23 cellular contexts compared by ENCODE assay signal in genomic region chr22:45877651-45878050, GRCh38.
DNase-seq lines count a peak whose midpoint lies in the region; ATAC-seq and TF ChIP-seq lines count a peak whose summit lies in the region.
"Had no signal": no experiment of that assay in that cellular context is flagged by ENCODE, and none has a peak within 500 bp of the region (broad histone marks: within the 10 kb centered on the region; RNA-seq: fewer than 3 reads in every experiment).

No MANE protein-coding gene starts in this region.

- H3K27me3 Mint-ChIP-seq in activated CD4-positive, alpha-beta memory T cell treated with anti-CD3 and anti-CD28 coated beads for 36 hours = peaks cover 30% of the 10 kb centered on the region
- H3K27me3 Mint-ChIP-seq in activated CD4-positive, alpha-beta memory T cell treated with anti-CD3 and anti-CD28 coated beads, Interleukin-2, amount 10 ng/mL, durations not matched to agents 7 days and 5 days = peaks cover 53% of the 10 kb centered on the region
- peaks cover 51% of the 10 kb centered on the region for H3K27me3 Mint-ChIP-seq in activated CD4-positive, alpha-beta T cell treated with anti-CD3 and anti-CD28 coated beads, Interleukin-2, amount 10 ng/mL, durations not matched to agents 7 days and 5 days

- TF ChIP-seq POLR2A in suprapubic skin (IDR thresholded peaks at IDR 0.05) = no peak

- H3K4me1 Mint-ChIP-seq in activated CD4-positive, alpha-beta memory T cell treated with anti-CD3 and anti-CD28 coated beads for 36 hours (ENCODE audit: low read depth) = no peaks in the 10 kb centered on the region
- H3K4me1 Mint-ChIP-seq in activated CD4-positive, alpha-beta memory T cell treated with anti-CD3 and anti-CD28 coated beads, Interleukin-2, amount 10 ng/mL, durations not matched to agents 7 days and 5 days = no peaks in the 10 kb centered on the region
- H3K4me1 Mint-ChIP-seq in activated CD4-positive, alpha-beta T cell treated with anti-CD3 and anti-CD28 coated beads, Interleukin-2, amount 10 ng/mL, durations not matched to agents 7 days and 5 days = no peaks in the 10 kb centered on the region
- H3K4me1 Mint-ChIP-seq: activated T-helper 17 cell treated with anti-CD3 and anti-CD28 coated beads, Interleukin-2, amount 50 U/mL, for 72 hours; stimulated activated effector memory CD8-positive, alpha-beta T cell treated with anti-CD3 and anti-CD28 coated beads, Interleukin-12 subunit alpha, Interleukin-12 subunit beta, amount 100 ng/mL, for 72 hours had no signal

- POLR2A ChIA-PET in activated CD4-positive, alpha-beta memory T cell treated with anti-CD3 and anti-CD28 coated beads for 36 hours (lab: Charles Lee) = no interaction called here
- POLR2A ChIA-PET in activated CD4-positive, alpha-beta memory T cell treated with anti-CD3 and anti-CD28 coated beads, Interleukin-2, amount 10 ng/mL, durations not matched to agents 7 days and 5 days (lab: Charles Lee) = no interaction called here
- POLR2A ChIA-PET in activated CD4-positive, alpha-beta T cell treated with anti-CD3 and anti-CD28 coated beads, Interleukin-2, amount 10 ng/mL, durations not matched to agents 7 days and 5 days (lab: Charles Lee) = no interaction called here

- no peak for TF ChIP-seq EP300 in suprapubic skin (IDR thresholded peaks at IDR 0.05)

- TF ChIP-seq CTCF in suprapubic skin (IDR thresholded peaks at IDR 0.05) = no peak

- H3K36me3 Mint-ChIP-seq in activated CD4-positive, alpha-beta memory T cell treated with anti-CD3 and anti-CD28 coated beads for 36 hours = no peaks in the 10 kb centered on the region
- no peaks in the 10 kb centered on the region for H3K36me3 Mint-ChIP-seq in activated CD4-positive, alpha-beta memory T cell treated with anti-CD3 and anti-CD28 coated beads, Interleukin-2, amount 10 ng/mL, durations not matched to agents 7 days and 5 days (ENCODE audit: low read depth)
- no peaks in the 10 kb centered on the region for H3K36me3 Mint-ChIP-seq in activated CD4-positive, alpha-beta T cell treated with anti-CD3 and anti-CD28 coated beads, Interleukin-2, amount 10 ng/mL, durations not matched to agents 7 days and 5 days (ENCODE audit: low read depth)
- H3K36me3 Mint-ChIP-seq: CD8-positive, alpha-beta T cell; stimulated activated effector memory CD8-positive, alpha-beta T cell treated with anti-CD3 and anti-CD28 coated beads, Interleukin-12 subunit alpha, Interleukin-12 subunit beta, amount 100 ng/mL, for 72 hours had no signal

- DNase-seq in activated CD4-positive, alpha-beta memory T cell treated with anti-CD3 and anti-CD28 coated beads for 36 hours = peak; percentile 3
- no peak for DNase-seq in activated CD4-positive, alpha-beta memory T cell treated with anti-CD3 and anti-CD28 coated beads, Interleukin-2, amount 10 ng/mL, durations not matched to agents 7 days and 5 days
- DNase-seq in NCI-H1105 (lab: John Stamatoyannopoulos, UW) (peak; percentile 42), left lobe of liver (ENCODE audit: low spot score) (peak; percentile 33), suprapubic skin (ENCODE audit: low spot score in 2 of 2) (peak; percentile 39 to 60), medulla oblongata (ENCODE audit: extremely low spot score) (no peak), NOMO-1 treated with dmso at 0.1 percent for 144 hours (lab: John Stamatoyannopoulos, UW; ENCODE audit: unreplicated experiment) (no peak)
- DNase-seq in activated CD4-positive, alpha-beta T cell treated with anti-CD3 and anti-CD28 coated beads, Interleukin-2, amount 10 ng/mL, durations not matched to agents 7 days and 5 days = no peak
- DNase-seq: activated CD4-positive, alpha-beta T cell treated with anti-CD3 and anti-CD28 coated beads for 48 hours; AML-193; CD8-positive, alpha-beta T cell; cortex of kidney; esophagus squamous epithelium; MM.1S; stimulated activated CD4-positive, alpha-beta T cell treated with anti-CD3 and anti-CD28 coated beads, Interleukin-4, amount 100 ng/mL, for 24 hours had no signal

- H3K9me3 Mint-ChIP-seq in activated CD4-positive, alpha-beta memory T cell treated with anti-CD3 and anti-CD28 coated beads for 36 hours = peaks cover 5% of the 10 kb centered on the region
- H3K9me3 Mint-ChIP-seq in activated CD4-positive, alpha-beta memory T cell treated with anti-CD3 and anti-CD28 coated beads, Interleukin-2, amount 10 ng/mL, durations not matched to agents 7 days and 5 days = no peaks in the 10 kb centered on the region
- H3K9me3 Mint-ChIP-seq in activated CD4-positive, alpha-beta T cell treated with anti-CD3 and anti-CD28 coated beads, Interleukin-2, amount 10 ng/mL, durations not matched to agents 7 days and 5 days = peaks cover 3% of the 10 kb centered on the region

- peaks cover 19% of the 10 kb centered on the region for H3K4me1 ChIP-seq in suprapubic skin
- H3K4me1 ChIP-seq: A549, parathyroid adenoma had no signal

- intact Hi-C loops in activated CD4-positive, alpha-beta memory T cell treated with anti-CD3 and anti-CD28 coated beads for 36 hours (cut with micrococcal nuclease) = no loop called here

- no peak overlapping the region for H3K4me3 Mint-ChIP-seq in activated CD4-positive, alpha-beta memory T cell treated with anti-CD3 and anti-CD28 coated beads for 36 hours
- no peak overlapping the region for H3K4me3 Mint-ChIP-seq in activated CD4-positive, alpha-beta memory T cell treated with anti-CD3 and anti-CD28 coated beads, Interleukin-2, amount 10 ng/mL, durations not matched to agents 7 days and 5 days
- H3K4me3 Mint-ChIP-seq in activated CD4-positive, alpha-beta T cell treated with anti-CD3 and anti-CD28 coated beads, Interleukin-2, amount 10 ng/mL, durations not matched to agents 7 days and 5 days = no peak overlapping the region
- H3K4me3 Mint-ChIP-seq: activated T-helper 17 cell treated with anti-CD3 and anti-CD28 coated beads, Interleukin-2, amount 50 U/mL, for 72 hours; CD8-positive, alpha-beta T cell; nephron; stimulated activated effector memory CD8-positive, alpha-beta T cell treated with anti-CD3 and anti-CD28 coated beads, Interleukin-12 subunit alpha, Interleukin-12 subunit beta, amount 100 ng/mL, for 72 hours had no signal

- H3K27ac Mint-ChIP-seq in activated CD4-positive, alpha-beta memory T cell treated with anti-CD3 and anti-CD28 coated beads for 36 hours = no peak overlapping the region
- H3K27ac Mint-ChIP-seq in activated CD4-positive, alpha-beta memory T cell treated with anti-CD3 and anti-CD28 coated beads, Interleukin-2, amount 10 ng/mL, durations not matched to agents 7 days and 5 days = no peak overlapping the region
- no peak overlapping the region for H3K27ac Mint-ChIP-seq in activated CD4-positive, alpha-beta T cell treated with anti-CD3 and anti-CD28 coated beads, Interleukin-2, amount 10 ng/mL, durations not matched to agents 7 days and 5 days
- H3K27ac Mint-ChIP-seq: activated naive CD4-positive, alpha-beta T cell treated with anti-CD3 and anti-CD28 coated beads, Interleukin-2, amount 50 U/mL, for 72 hours; activated T-helper 17 cell treated with anti-CD3 and anti-CD28 coated beads, Interleukin-2, amount 50 U/mL, for 72 hours; CD8-positive, alpha-beta T cell; nephron; stimulated activated effector memory CD8-positive, alpha-beta T cell treated with anti-CD3 and anti-CD28 coated beads, Interleukin-12 subunit alpha, Interleukin-12 subunit beta, amount 100 ng/mL, for 72 hours had no signal

- H3K27me3 ChIP-seq in suprapubic skin = peaks cover 64% of the 10 kb centered on the region
- H3K27me3 ChIP-seq: vagina had no signal

- H3K36me3 ChIP-seq in suprapubic skin = no peaks in the 10 kb centered on the region
- H3K36me3 ChIP-seq: esophagus squamous epithelium, vagina had no signal

- no peak overlapping the region for H3K4me3 ChIP-seq in suprapubic skin
- H3K4me3 ChIP-seq: A549, esophagus squamous epithelium, vagina had no signal

- H3K9me3 ChIP-seq in suprapubic skin = no peaks in the 10 kb centered on the region
- H3K9me3 ChIP-seq: vagina had no signal

- WGBS in suprapubic skin = 56% methylated on average over 12 of the region's 18 CpGs

- no peak overlapping the region for H3K27ac ChIP-seq in suprapubic skin
- H3K27ac ChIP-seq: A549, esophagus squamous epithelium, KMS-11, parathyroid adenoma, vagina had no signal

- CTCF ChIA-PET in activated CD4-positive, alpha-beta memory T cell treated with anti-CD3 and anti-CD28 coated beads for 36 hours (lab: Charles Lee) = no interaction called here
- CTCF ChIA-PET in activated CD4-positive, alpha-beta memory T cell treated with anti-CD3 and anti-CD28 coated beads, Interleukin-2, amount 10 ng/mL, durations not matched to agents 7 days and 5 days (lab: Charles Lee) = interaction anchor here (1.4 kb wide), 1 partner anchor 14 kb away, joined by 6 read pairs; no protein-coding TSS in a partner anchor
- CTCF ChIA-PET in activated CD4-positive, alpha-beta T cell treated with anti-CD3 and anti-CD28 coated beads, Interleukin-2, amount 10 ng/mL, durations not matched to agents 7 days and 5 days (lab: Charles Lee) = no interaction called here

- no peak for ATAC-seq in left lobe of liver
- ATAC-seq: activated naive CD4-positive, alpha-beta T cell treated with anti-CD3 and anti-CD28 coated beads, Interleukin-2, amount 50 U/mL, for 72 hours; activated T-helper 17 cell treated with anti-CD3 and anti-CD28 coated beads, Interleukin-2, amount 50 U/mL, for 72 hours; CD8-positive, alpha-beta T cell; stimulated activated effector memory CD8-positive, alpha-beta T cell treated with anti-CD3 and anti-CD28 coated beads, Interleukin-12 subunit alpha, Interleukin-12 subunit beta, amount 100 ng/mL, for 72 hours had no signal

Comparison
In these comparisons a context has a peak if more than half of its experiments do, and no peak if none do; other contexts are left out.
1. DNase-seq: peak in activated CD4-positive, alpha-beta memory T cell treated with anti-CD3 and anti-CD28 coated beads for 36 hours (single experiment), NCI-H1105 (single experiment), left lobe of liver (single experiment) and suprapubic skin (2 of 2); none in activated CD4-positive, alpha-beta memory T cell treated with anti-CD3 and anti-CD28 coated beads, Interleukin-2, amount 10 ng/mL, durations not matched to agents 7 days and 5 days (single experiment), medulla oblongata (single experiment), NOMO-1 treated with dmso at 0.1 percent for 144 hours (single experiment) and activated CD4-positive, alpha-beta T cell treated with anti-CD3 and anti-CD28 coated beads, Interleukin-2, amount 10 ng/mL, durations not matched to agents 7 days and 5 days (single experiment).